31 cellular contexts compared by ENCODE assay signal in genomic region chr18:70762812-70763211, GRCh38.
"Had no signal": no experiment of that assay in that cellular context is flagged by ENCODE, and none has a peak within 500 bp of the region (broad histone marks: within the 10 kb centered on the region; RNA-seq: fewer than 3 reads in every experiment).

No MANE protein-coding gene starts in this region.

- H3K9me3 Mint-ChIP-seq: stimulated activated memory B cell treated with anti-CD40 and anti-IgM and Interleukin-4, amounts not matched to agents 10 μg/mL and 1 μg/mL and 100 μg/mL, for 72 hours; type B pancreatic cell had no signal

- FAIRE-seq: pancreas had no signal

- H3K4me1 Mint-ChIP-seq: naive B cell; nephron progenitor cell; stimulated activated memory B cell treated with anti-CD40 and anti-IgM and Interleukin-4, amounts not matched to agents 10 μg/mL and 1 μg/mL and 100 μg/mL, for 72 hours had no signal

- H3K27me3 ChIP-seq: neural progenitor cell, pancreas, suprapubic skin, testis, tibial artery, transverse colon, upper lobe of right lung, uterus had no signal

- H3K4me1 ChIP-seq: pancreas, psoas muscle, spleen, suprapubic skin, testis, tibial artery, transverse colon, upper lobe of right lung, uterus had no signal

- H2AFZ ChIP-seq: neural progenitor cell had no signal

- DNase-seq: naive B cell; naive thymus-derived CD8-positive, alpha-beta T cell; nephron progenitor cell; occipital lobe; pancreas; psoas muscle; right cardiac atrium; spleen; stimulated activated CD4-positive, alpha-beta T cell treated with anti-CD3 and anti-CD28 coated beads, Interleukin-12 subunit alpha, Interleukin-12 subunit beta, amount 100 ng/mL, for 4 hours; stimulated activated CD4-positive, alpha-beta T cell treated with anti-CD3 and anti-CD28 coated beads, Interleukin-1b, Interleukin-23, amount 100 ng/mL, for 48 hours; stimulated activated CD4-positive, alpha-beta T cell treated with anti-CD3 and anti-CD28 coated beads, Interleukin-4, amount 100 ng/mL, for 1 hour; stimulated activated CD4-positive, alpha-beta T cell treated with anti-CD3 and anti-CD28 coated beads, Interleukin-4, amount 100 ng/mL, for 4 hours; stimulated activated CD8-positive, alpha-beta memory T cell treated with anti-CD3 and anti-CD28 coated beads, Interleukin-4, amount 100 ng/mL, for 48 hours; stimulated activated naive CD4-positive, alpha-beta T cell; stimulated activated naive CD8-positive, alpha-beta T cell treated with anti-CD3 and anti-CD28 coated beads, Interleukin-15, amount 100 ng/mL, for 72 hours; stimulated activated naive CD8-positive, alpha-beta T cell treated with anti-CD3 and anti-CD28 coated beads, Interleukin-15, Interleukin-2, amounts not matched to agents 100 U/mL and 50 U/mL, for 24 hours; substantia nigra; testis; tibial artery; transverse colon; upper lobe of right lung; uterus had no signal

- H3K27ac Mint-ChIP-seq: naive B cell; natural killer cell treated with Interleukin-12 subunit alpha and Interleukin-12 subunit beta and Interleukin-15 and Interleukin-18, amount 100 ng/mL, for 72 hours; nephron progenitor cell; neural progenitor cell; progenitor cell of endocrine pancreas; stimulated activated memory B cell treated with anti-CD40 and anti-IgM and Interleukin-4, amounts not matched to agents 10 μg/mL and 1 μg/mL and 100 μg/mL, for 72 hours; type B pancreatic cell had no signal

- H3K4me2 ChIP-seq: neural progenitor cell, smooth muscle cell had no signal

- H3K27me3 Mint-ChIP-seq: naive B cell; naive thymus-derived CD8-positive, alpha-beta T cell; stimulated activated memory B cell treated with anti-CD40 and anti-IgM and Interleukin-4, amounts not matched to agents 10 μg/mL and 1 μg/mL and 100 μg/mL, for 72 hours; stimulated activated naive CD8-positive, alpha-beta T cell treated with anti-CD3 and anti-CD28 coated beads, Interleukin-15, amount 100 ng/mL, for 72 hours; type B pancreatic cell had no signal

- H3K36me3 ChIP-seq: neural progenitor cell, pancreas, spleen, suprapubic skin, tibial artery, transverse colon, upper lobe of right lung, uterus had no signal

- ATAC-seq: naive thymus-derived CD8-positive, alpha-beta T cell; natural killer cell treated with Interleukin-12 subunit alpha and Interleukin-12 subunit beta and Interleukin-15 and Interleukin-18, amount 100 ng/mL, for 72 hours; pancreas; psoas muscle; right cardiac atrium; sciatic nerve; stimulated activated memory B cell treated with anti-CD40 and anti-IgM and Interleukin-4, amounts not matched to agents 10 μg/mL and 1 μg/mL and 100 μg/mL, for 72 hours; stimulated activated naive CD8-positive, alpha-beta T cell treated with anti-CD3 and anti-CD28 coated beads, Interleukin-15, amount 100 ng/mL, for 72 hours; stimulated activated naive CD8-positive, alpha-beta T cell treated with anti-CD3 and anti-CD28 coated beads, Interleukin-15, Interleukin-2, amounts not matched to agents 100 U/mL and 50 U/mL, for 24 hours; upper lobe of right lung had no signal

- H3K9ac ChIP-seq: neural progenitor cell had no signal

- H3K4me3 Mint-ChIP-seq: naive B cell; naive thymus-derived CD8-positive, alpha-beta T cell; natural killer cell treated with Interleukin-12 subunit alpha and Interleukin-12 subunit beta and Interleukin-15 and Interleukin-18, amount 100 ng/mL, for 72 hours; nephron progenitor cell; neural progenitor cell; stimulated activated memory B cell treated with anti-CD40 and anti-IgM and Interleukin-4, amounts not matched to agents 10 μg/mL and 1 μg/mL and 100 μg/mL, for 72 hours; stimulated activated naive CD8-positive, alpha-beta T cell treated with anti-CD3 and anti-CD28 coated beads, Interleukin-15, amount 100 ng/mL, for 72 hours; type B pancreatic cell had no signal

- H3K27ac ChIP-seq: neural progenitor cell, pancreas, psoas muscle, skin epidermis, spleen, suprapubic skin, testis, tibial artery, transverse colon, upper lobe of right lung, uterus had no signal

- H3K36me3 Mint-ChIP-seq: naive B cell; natural killer cell treated with Interleukin-12 subunit alpha and Interleukin-12 subunit beta and Interleukin-15 and Interleukin-18, amount 100 ng/mL, for 72 hours; neural progenitor cell; stimulated activated memory B cell treated with anti-CD40 and anti-IgM and Interleukin-4, amounts not matched to agents 10 μg/mL and 1 μg/mL and 100 μg/mL, for 72 hours; type B pancreatic cell had no signal

- H3K9me3 ChIP-seq: pancreas, spleen, suprapubic skin, testis, tibial artery, transverse colon, upper lobe of right lung, uterus had no signal

- H3K4me3 ChIP-seq: neural progenitor cell, pancreas, psoas muscle, skin epidermis, smooth muscle cell, spleen, suprapubic skin, testis, tibial artery, transverse colon, upper lobe of right lung, uterus had no signal
